Comparison of ENCODE assay signal across 8 cellular contexts in the genomic region with DNA sequence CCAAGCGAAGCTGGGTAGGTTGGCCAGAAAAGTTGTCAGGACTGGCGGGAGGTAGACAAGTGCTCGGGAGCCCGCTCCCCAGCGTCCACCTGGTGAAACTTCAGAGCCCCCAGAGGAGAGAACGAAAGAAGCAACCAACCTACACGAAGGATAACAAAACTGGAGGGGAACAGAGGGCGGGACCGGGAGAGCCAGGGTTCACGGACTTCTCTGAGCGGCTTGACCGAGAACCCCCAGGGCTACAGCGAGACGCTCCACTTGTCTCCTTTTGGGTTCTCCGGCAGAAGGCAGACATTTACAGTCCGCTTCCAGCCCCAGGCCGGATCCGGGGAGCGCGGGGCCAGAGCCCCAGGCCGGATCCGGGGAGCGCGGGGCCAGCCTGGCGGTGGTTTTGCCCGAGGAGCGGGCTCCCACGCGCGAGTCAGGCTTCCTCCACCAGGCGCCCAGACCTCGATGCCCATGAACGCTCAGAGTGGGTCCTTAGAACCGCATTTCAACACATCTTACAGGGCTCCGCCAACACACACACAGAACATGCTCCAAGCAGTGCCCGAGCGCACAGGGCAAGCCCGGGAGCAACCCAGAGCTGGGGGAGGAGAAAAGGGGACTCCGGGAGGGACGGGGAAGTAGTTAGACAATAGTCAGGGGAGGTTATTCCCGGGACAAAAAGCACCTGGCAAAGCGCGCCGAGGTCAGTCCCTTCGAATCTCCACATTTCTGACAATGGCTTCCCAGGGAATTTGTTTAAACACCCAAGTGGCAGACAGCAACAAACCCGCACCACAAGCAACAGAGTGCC. TPM values are rescaled to one million over a fixed set of nuclear protein-coding genes. Genes with fewer than 3 reads are reported as not detected.
DNase-seq lines count a peak whose midpoint lies in the region; ATAC-seq and TF ChIP-seq lines count a peak whose summit lies in the region.

No MANE protein-coding gene starts in this region.

- H3K79me2 ChIP-seq in GM23338 (replicated peaks; ENCODE audit: insufficient read depth) = peaks cover 54% of the 10 kb centered on the region

- ATAC-seq in GM23338 = peak; percentile 61
- ATAC-seq in naive B cell (ENCODE audit: low read depth in 2 of 2) = peak; percentile 27 to 32
- no peak for ATAC-seq in HG03521 (IDR thresholded peaks at IDR 0.05; ENCODE audit: unreplicated experiment)

- TF ChIP-seq CTCF in BJ (IDR thresholded peaks at IDR 0.05; ENCODE audit: insufficient read depth, low read depth, low read length) (peak; percentile 33), GM23338 (conservative IDR thresholded peaks at IDR 0.05; ENCODE audit: low read depth in 2 of 2) (peak; percentile 13 to 34; a peak in 2 of 4 replicates)

- no peaks in the 10 kb centered on the region; the same call in 2 of the 3 replicates for H3K9me3 Mint-ChIP-seq in GM23338
- H3K9me3 Mint-ChIP-seq in naive B cell = no peaks in the 10 kb centered on the region

- peaks cover 24% of the 10 kb centered on the region; the same call in 1 of the 2 replicates for H4K20me1 ChIP-seq in GM23338 (replicated peaks; ENCODE audit: insufficient read depth)

- 0 out of 2 replicates have a peak, but pooled peaks cover 2% of the 10 kb centered on the region for H3F3A ChIP-seq in GM23338 (replicated peaks; ENCODE audit: low read depth)

- peak overlapping the region; percentile 92 for H3K4me2 ChIP-seq in GM23338

- H3K27ac ChIP-seq in GM23338 (ENCODE audit: low read depth) (peak overlapping the region; percentile 91; the same call in 1 of the 2 replicates), temporal lobe (ENCODE audit: low read depth, low read length) (peak overlapping the region; percentile 90)

- H3K27me3 ChIP-seq in BJ (ENCODE audit: control insufficient read depth, insufficient read depth, low read length) = no peaks in the 10 kb centered on the region
- H3K27me3 ChIP-seq in GM23338 (ENCODE audit: insufficient read depth) = peaks cover 7% of the 10 kb centered on the region; the same call in 1 of the 2 replicates

- CTCF ChIA-PET in BJ (lab: Yijun Ruan, JAX) = interaction anchor here (0.9 to 2.1 kb wide), 9 partner anchors 14 to 782 kb away, joined by 3 to 8 read pairs (median 5); no protein-coding TSS in a partner anchor

- H3K4me3 ChIP-seq in BJ (ENCODE audit: low read depth, low read length) (peak overlapping the region; percentile 70), GM23338 (peak overlapping the region; percentile 92)

- H3K27me3 Mint-ChIP-seq in GM23338 (ENCODE audit: insufficient read depth, low read depth, poor library complexity) (peaks cover 12% of the 10 kb centered on the region), naive B cell (peaks cover 59 to 80% (median 70%) of the 10 kb centered on the region in 3 donors)

- POLR2A ChIA-PET in BJ (lab: Charles Lee) = interaction anchor here (0.6 kb wide), 1 partner anchor 601 kb away, joined by 4 read pairs; no protein-coding TSS in a partner anchor

- H3K9me2 ChIP-seq in GM23338 (ENCODE audit: insufficient read depth) = no peaks in the 10 kb centered on the region

- H3K4me3 Mint-ChIP-seq in GM23338 (peak overlapping the region; percentile 88), naive B cell (peak overlapping the region; percentile 86 to 93 (median 90))

- no peaks in the 10 kb centered on the region for H3K36me3 Mint-ChIP-seq in GM23338 (ENCODE audit: low read depth)
- H3K36me3 Mint-ChIP-seq in naive B cell = no peaks in the 10 kb centered on the region

- H3K27ac Mint-ChIP-seq in GM23338 (peak overlapping the region; percentile 97), naive B cell (peak overlapping the region in 1 of 6 donors; percentile 87)

- peak overlapping the region; percentile 81 for H2AFZ ChIP-seq in GM23338

- H3K4me1 Mint-ChIP-seq in GM23338 (peaks cover 38% of the 10 kb centered on the region), naive B cell (peaks cover 21 to 25% (median 22%) of the 10 kb centered on the region in 3 donors)

- H3K36me3 ChIP-seq in BJ (ENCODE audit: control insufficient read depth, insufficient read depth, low read length) (no peaks in the 10 kb centered on the region), GM23338 (ENCODE audit: insufficient read depth) (no peaks in the 10 kb centered on the region)

- DNase-seq in BJ (ENCODE audit: low read depth) (no peak), GM23338 (ENCODE audit: low spot score) (peak; percentile 79), NCI-H446 treated with DMSO at 0.1 percent for 48 hours (lab: John Stamatoyannopoulos, UW) (peak; percentile 53), fibroblast of gingiva (ENCODE audit: low read depth) (peak; percentile 58), naive B cell (peak; percentile 7)
- peak; percentile 58 to 63 for DNase-seq in activated T-cell treated with anti-CD3 and anti-CD28 coated beads, Interleukin-2, amount 50 U/mL, for 48 hours

- peaks cover 23% of the 10 kb centered on the region for H3K4me1 ChIP-seq in GM23338 (ENCODE audit: insufficient read depth)

TF ChIP-seq in GM23338, 12 proteins besides CTCF, POLR2A, EP300 and RAD21 (continues in another document):
- TF ChIP-seq POLR2AphosphoS5 (IDR thresholded peaks at IDR 0.05; ENCODE audit: low read depth) (no peak; the same call in 1 of the 2 replicates), ZNF114 (CRISPR knock-in tag; IDR thresholded peaks at IDR 0.05) (no peak), NANOG (IDR thresholded peaks at IDR 0.05; ENCODE audit: borderline replicate concordance) (no peak), CREB1 (CRISPR knock-in tag; IDR thresholded peaks at IDR 0.05; ENCODE audit: low read depth) (no peak), EZH2 (IDR thresholded peaks at IDR 0.05; ENCODE audit: low read depth, unreplicated experiment) (no peak)
- TF ChIP-seq, protein P1, sequence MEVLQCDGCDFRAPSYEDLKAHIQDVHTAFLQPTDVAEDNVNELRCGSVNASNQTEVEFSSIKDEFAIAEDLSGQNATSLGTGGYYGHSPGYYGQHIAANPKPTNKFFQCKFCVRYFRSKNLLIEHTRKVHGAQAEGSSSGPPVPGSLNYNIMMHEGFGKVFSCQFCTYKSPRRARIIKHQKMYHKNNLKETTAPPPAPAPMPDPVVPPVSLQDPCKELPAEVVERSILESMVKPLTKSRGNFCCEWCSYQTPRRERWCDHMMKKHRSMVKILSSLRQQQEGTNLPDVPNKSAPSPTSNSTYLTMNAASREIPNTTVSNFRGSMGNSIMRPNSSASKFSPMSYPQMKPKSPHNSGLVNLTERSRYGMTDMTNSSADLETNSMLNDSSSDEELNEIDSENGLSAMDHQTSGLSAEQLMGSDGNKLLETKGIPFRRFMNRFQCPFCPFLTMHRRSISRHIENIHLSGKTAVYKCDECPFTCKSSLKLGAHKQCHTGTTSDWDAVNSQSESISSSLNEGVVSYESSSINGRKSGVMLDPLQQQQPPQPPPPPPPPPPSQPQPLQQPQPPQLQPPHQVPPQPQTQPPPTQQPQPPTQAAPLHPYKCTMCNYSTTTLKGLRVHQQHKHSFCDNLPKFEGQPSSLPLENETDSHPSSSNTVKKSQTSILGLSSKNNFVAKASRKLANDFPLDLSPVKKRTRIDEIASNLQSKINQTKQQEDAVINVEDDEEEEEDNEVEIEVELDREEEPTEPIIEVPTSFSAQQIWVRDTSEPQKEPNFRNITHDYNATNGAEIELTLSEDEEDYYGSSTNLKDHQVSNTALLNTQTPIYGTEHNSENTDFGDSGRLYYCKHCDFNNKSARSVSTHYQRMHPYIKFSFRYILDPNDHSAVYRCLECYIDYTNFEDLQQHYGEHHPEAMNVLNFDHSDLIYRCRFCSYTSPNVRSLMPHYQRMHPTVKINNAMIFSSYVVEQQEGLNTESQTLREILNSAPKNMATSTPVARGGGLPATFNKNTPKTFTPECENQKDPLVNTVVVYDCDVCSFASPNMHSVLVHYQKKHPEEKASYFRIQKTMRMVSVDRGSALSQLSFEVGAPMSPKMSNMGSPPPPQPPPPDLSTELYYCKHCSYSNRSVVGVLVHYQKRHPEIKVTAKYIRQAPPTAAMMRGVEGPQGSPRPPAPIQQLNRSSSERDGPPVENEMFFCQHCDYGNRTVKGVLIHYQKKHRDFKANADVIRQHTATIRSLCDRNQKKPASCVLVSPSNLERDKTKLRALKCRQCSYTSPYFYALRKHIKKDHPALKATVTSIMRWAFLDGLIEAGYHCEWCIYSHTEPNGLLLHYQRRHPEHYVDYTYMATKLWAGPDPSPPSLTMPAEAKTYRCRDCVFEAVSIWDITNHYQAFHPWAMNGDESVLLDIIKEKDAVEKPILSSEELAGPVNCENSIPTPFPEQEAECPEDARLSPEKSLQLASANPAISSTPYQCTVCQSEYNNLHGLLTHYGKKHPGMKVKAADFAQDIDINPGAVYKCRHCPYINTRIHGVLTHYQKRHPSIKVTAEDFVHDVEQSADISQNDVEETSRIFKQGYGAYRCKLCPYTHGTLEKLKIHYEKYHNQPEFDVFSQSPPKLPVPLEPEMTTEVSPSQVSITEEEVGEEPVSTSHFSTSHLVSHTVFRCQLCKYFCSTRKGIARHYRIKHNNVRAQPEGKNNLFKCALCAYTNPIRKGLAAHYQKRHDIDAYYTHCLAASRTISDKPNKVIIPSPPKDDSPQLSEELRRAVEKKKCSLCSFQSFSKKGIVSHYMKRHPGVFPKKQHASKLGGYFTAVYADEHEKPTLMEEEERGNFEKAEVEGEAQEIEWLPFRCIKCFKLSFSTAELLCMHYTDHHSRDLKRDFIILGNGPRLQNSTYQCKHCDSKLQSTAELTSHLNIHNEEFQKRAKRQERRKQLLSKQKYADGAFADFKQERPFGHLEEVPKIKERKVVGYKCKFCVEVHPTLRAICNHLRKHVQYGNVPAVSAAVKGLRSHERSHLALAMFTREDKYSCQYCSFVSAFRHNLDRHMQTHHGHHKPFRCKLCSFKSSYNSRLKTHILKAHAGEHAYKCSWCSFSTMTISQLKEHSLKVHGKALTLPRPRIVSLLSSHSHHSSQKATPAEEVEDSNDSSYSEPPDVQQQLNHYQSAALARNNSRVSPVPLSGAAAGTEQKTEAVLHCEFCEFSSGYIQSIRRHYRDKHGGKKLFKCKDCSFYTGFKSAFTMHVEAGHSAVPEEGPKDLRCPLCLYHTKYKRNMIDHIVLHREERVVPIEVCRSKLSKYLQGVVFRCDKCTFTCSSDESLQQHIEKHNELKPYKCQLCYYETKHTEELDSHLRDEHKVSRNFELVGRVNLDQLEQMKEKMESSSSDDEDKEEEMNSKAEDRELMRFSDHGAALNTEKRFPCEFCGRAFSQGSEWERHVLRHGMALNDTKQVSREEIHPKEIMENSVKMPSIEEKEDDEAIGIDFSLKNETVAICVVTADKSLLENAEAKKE (CRISPR knock-in tag; IDR thresholded peaks at IDR 0.05) = no peak

RNA-seq across cellular contexts. Expression of a gene that starts 1.1 kb away (rescaled TPM):
- 18.5 and 31.4 TPM in 2 replicates for polyA plus RNA-seq in BJ (2011; rRNA removed)
- polyA minus RNA-seq in BJ (2011; rRNA and poly(A)+ RNA removed) = 63.9 and 76.9 TPM in 2 replicates
- total RNA-seq in GM23338 (2014; rRNA removed; shearing (Covaris generic)) = 46.1 and 56.4 TPM in 2 replicates
- 20.7 and 26.9 TPM in 2 replicates for polyA plus RNA-seq in GM23338 (2016; fragmentation: Nextera tagmentation; extraction: Ambion mirVana)
- polyA plus RNA-seq in naive B cell (ENCODE audit: low read depth in 6 of 6) = 10 to 100 TPM; 27.6 to 43.4 (median 34.3) TPM
- 127 TPM for total RNA-seq in temporal lobe
